9 cellular contexts compared by ENCODE assay signal in genomic region chr1:59422921-59423575, GRCh38.
DNase-seq lines count a peak whose midpoint lies in the region; ATAC-seq lines count a peak whose summit lies in the region.
"Had no signal": no experiment of that assay in that cellular context is flagged by ENCODE, and none has a peak within 500 bp of the region (broad histone marks: within the 10 kb centered on the region; RNA-seq: fewer than 3 reads in every experiment).

No MANE protein-coding gene starts in this region.

- H3K79me1 ChIP-seq in neuronal stem cell (ENCODE audit: low read depth, low read length) = no peaks in the 10 kb centered on the region

- H2BK15ac ChIP-seq in neuronal stem cell (ENCODE audit: low read length) = no peak overlapping the region

- ATAC-seq in Right ventricle myocardium inferior = peak; percentile 53
- ATAC-seq in GM18858 (IDR thresholded peaks at IDR 0.05; ENCODE audit: unreplicated experiment) = no peak
- no peak for ATAC-seq in HG02885 (IDR thresholded peaks at IDR 0.05; ENCODE audit: poor library complexity, unreplicated experiment)

- H3K36me3 ChIP-seq in SJCRH30 (no peaks in the 10 kb centered on the region), neuronal stem cell (replicated peaks in 1 of 2; ENCODE audit: control insufficient read depth in 2 of 2, insufficient read depth in 2 of 2, low read length in 2 of 2) (no peaks in the 10 kb centered on the region)
- H3K36me3 ChIP-seq: BLaER1 treated with 17β-estradiol and CSF1 and Interleukin-3, amounts not matched to agents 10 nM and 100 nM had no signal

- H3K4me1 ChIP-seq in SJCRH30 = peaks cover 45% of the 10 kb centered on the region
- H3K4me1 ChIP-seq in neuronal stem cell (ENCODE audit: control insufficient read depth in 2 of 2, insufficient read depth in 1 of 2, low read depth in 1 of 2, low read length in 2 of 2) = no peaks in the 10 kb centered on the region
- H3K4me1 ChIP-seq: BLaER1 treated with 17β-estradiol and CSF1 and Interleukin-3, amounts not matched to agents 10 nM and 100 nM had no signal

- H2AFZ ChIP-seq in neuronal stem cell (ENCODE audit: low read length) = no peak overlapping the region

- H2BK12ac ChIP-seq in neuronal stem cell (ENCODE audit: low read length) = no peak overlapping the region

- no peak overlapping the region for H4K91ac ChIP-seq in neuronal stem cell (ENCODE audit: low read depth, low read length, poor library complexity)

- no peak overlapping the region for H3K23ac ChIP-seq in neuronal stem cell (ENCODE audit: low read depth, low read length, poor library complexity)

- no peak overlapping the region for H3K4ac ChIP-seq in neuronal stem cell (ENCODE audit: low read length)

- no peak overlapping the region for H3K4me2 ChIP-seq in neuronal stem cell (ENCODE audit: insufficient read depth, low read length, poor library complexity, severe bottlenecking)
- H3K4me2 ChIP-seq: BLaER1 treated with 17β-estradiol and CSF1 and Interleukin-3, amounts not matched to agents 10 nM and 100 nM had no signal

- H3K18ac ChIP-seq in neuronal stem cell (ENCODE audit: low read length) = no peak overlapping the region

- H3K4me3 ChIP-seq in SJCRH30 (no peak overlapping the region), neuronal stem cell (ENCODE audit: low read length in 2 of 2) (no peak overlapping the region)
- H3K4me3 ChIP-seq: BLaER1 treated with 17β-estradiol and CSF1 and Interleukin-3, amounts not matched to agents 10 nM and 100 nM had no signal

- WGBS in neuronal stem cell (ENCODE audit: extremely low coverage in 2 of 2, insufficient read length in 2 of 2, insufficient replicate concordance in 1 of 2), 2 donors = no CpG with 5 or more reads among the region's 6 CpGs

- intact Hi-C loops in Right ventricle myocardium inferior (cut with DNase I) = no loop called here

- DNase-seq in Ammon's horn (ENCODE audit: low spot score) (peak; percentile 74), SJCRH30 (peak in 1 of 2 experiments; percentile 53), Right ventricle myocardium inferior (ENCODE audit: missing footprints) (no peak), pons (ENCODE audit: low spot score) (peak; percentile 67), neuronal stem cell (ENCODE audit: low spot score) (no peak), NCI-H510A (lab: John Stamatoyannopoulos, UW) (no peak)

- H2BK120ac ChIP-seq in neuronal stem cell (ENCODE audit: low read depth, low read length) = no peak overlapping the region

- no peak overlapping the region for H3K9ac ChIP-seq in neuronal stem cell (ENCODE audit: low read depth, low read length, poor library complexity)
- H3K9ac ChIP-seq: BLaER1 treated with 17β-estradiol and CSF1 and Interleukin-3, amounts not matched to agents 10 nM and 100 nM had no signal

- H3K9me3 ChIP-seq in SJCRH30 (replicated peaks) = no peaks in the 10 kb centered on the region; the same call in 1 of the 2 replicates
- peaks cover 0 to 2% of the 10 kb centered on the region in 2 donors for H3K9me3 ChIP-seq in neuronal stem cell (replicated peaks in 1 of 2; ENCODE audit: control insufficient read depth in 2 of 2, insufficient read depth in 1 of 2, low read depth in 1 of 2, low read length in 2 of 2)
- H3K9me3 ChIP-seq: BLaER1 treated with 17β-estradiol and CSF1 and Interleukin-3, amounts not matched to agents 10 nM and 100 nM had no signal

- H3K27me3 ChIP-seq in SJCRH30 (no peaks in the 10 kb centered on the region), neuronal stem cell (ENCODE audit: control insufficient read depth in 3 of 3, insufficient read depth in 3 of 3, low read depth in 1 of 3, low read length in 3 of 3) (no peaks in the 10 kb centered on the region)
- H3K27me3 ChIP-seq: BLaER1 treated with 17β-estradiol and CSF1 and Interleukin-3, amounts not matched to agents 10 nM and 100 nM had no signal

- H4K8ac ChIP-seq in neuronal stem cell (ENCODE audit: low read depth, low read length) = no peak overlapping the region

- H3K27ac ChIP-seq in SJCRH30 (peak overlapping the region; percentile 17; the same call in 1 of the 2 replicates), neuronal stem cell (replicated peaks; ENCODE audit: low read length) (no peak overlapping the region)
- H3K27ac ChIP-seq: BLaER1 treated with 17β-estradiol and CSF1 and Interleukin-3, amounts not matched to agents 10 nM and 100 nM had no signal

- no peak overlapping the region for H2BK5ac ChIP-seq in neuronal stem cell (ENCODE audit: low read length)

- H3K14ac ChIP-seq in neuronal stem cell (ENCODE audit: low read length) = no peak overlapping the region

- H2AK5ac ChIP-seq in neuronal stem cell (ENCODE audit: low read depth, low read length) = no peak overlapping the region

Comparison
In these comparisons a context has a peak if more than half of its experiments do, and no peak if none do; other contexts are left out.
1. DNase-seq: peak in Ammon's horn (single experiment) and pons (single experiment); none in Right ventricle myocardium inferior (single experiment), neuronal stem cell (single experiment) and NCI-H510A (single experiment).